ENCODE assay signal across 8 cellular contexts in genomic region chr9:131478421-131478868, GRCh38. TPM values are rescaled to one million over a fixed set of nuclear protein-coding genes. Genes with fewer than 3 reads are reported as not detected.
A peak's percentile ranks its signal among the peaks of the same experiment; 100 is the strongest.
DNase-seq lines count a peak whose midpoint lies in the region; ATAC-seq lines count a peak whose summit lies in the region.

No MANE protein-coding gene starts in this region.

- DNase-seq in ACHN (peak; percentile 35), H7 (peak; percentile 94), astrocyte of the hippocampus (ENCODE audit: low read depth, low spot score) (peak; percentile 70), left colon (peak in 1 of 2 donors; percentile 68)
- peak; percentile 10 for DNase-seq in T-helper 2 cell treated with Interferon-gamma antibody and Interleukin-4, amounts not matched to agents 5 μg/mL and 100 μg/mL, for 36 hours (ENCODE audit: low spot score)
- peak; percentile 22 to 31 for DNase-seq in stimulated activated CD8-positive, alpha-beta memory T cell treated with anti-CD3 and anti-CD28 coated beads, Interleukin-4, amount 100 ng/mL, for 4 hours (ENCODE audit: low read depth in 2 of 2, low spot score in 1 of 2)

- peaks cover 67% of the 10 kb centered on the region for H3K36me3 Mint-ChIP-seq in T-helper 2 cell treated with Interferon-gamma antibody and Interleukin-4, amounts not matched to agents 5 μg/mL and 100 μg/mL, for 36 hours (ENCODE audit: low read depth)

- H3K36me3 ChIP-seq in H7 (replicated peaks; ENCODE audit: control insufficient read depth, insufficient read depth, low read length): peaks cover 72% of the 10 kb centered on the region

- ATAC-seq in left colon: peak; percentile 30
- ATAC-seq in HG03045 (IDR thresholded peaks at IDR 0.05; ENCODE audit: unreplicated experiment): no peak
- ATAC-seq in GM21737 (IDR thresholded peaks at IDR 0.05; ENCODE audit: unreplicated experiment): no peak

- H3K9me3 Mint-ChIP-seq in T-helper 2 cell treated with Interferon-gamma antibody and Interleukin-4, amounts not matched to agents 5 μg/mL and 100 μg/mL, for 36 hours: no peaks in the 10 kb centered on the region

- no peak overlapping the region for H3K4me3 ChIP-seq in H7 (ENCODE audit: insufficient read depth, low read depth, low read length)

- no peak overlapping the region for H3K4me3 Mint-ChIP-seq in T-helper 2 cell treated with Interferon-gamma antibody and Interleukin-4, amounts not matched to agents 5 μg/mL and 100 μg/mL, for 36 hours

- H3K27me3 Mint-ChIP-seq in T-helper 2 cell treated with Interferon-gamma antibody and Interleukin-4, amounts not matched to agents 5 μg/mL and 100 μg/mL, for 36 hours (ENCODE audit: low read depth): no peaks in the 10 kb centered on the region

- no peak overlapping the region for H3K27ac Mint-ChIP-seq in T-helper 2 cell treated with Interferon-gamma antibody and Interleukin-4, amounts not matched to agents 5 μg/mL and 100 μg/mL, for 36 hours

- in situ Hi-C loops in ACHN (cut with HindIII; ENCODE audit: low pct_ligation_motif_present, low pct_unique_long_range_greater_than_20kb, low sequenced_read_pairs): no loop called here

- H3K4me1 Mint-ChIP-seq in T-helper 2 cell treated with Interferon-gamma antibody and Interleukin-4, amounts not matched to agents 5 μg/mL and 100 μg/mL, for 36 hours (ENCODE audit: low read depth): no peaks in the 10 kb centered on the region

- intact Hi-C loops in left colon (cut with DNase I, micrococcal nuclease): loop anchor here in 1 of 2 donors (10.0 kb wide), 1 partner anchor 114 kb away; no protein-coding TSS in a partner anchor

- H3K27me3 ChIP-seq in H7 (ENCODE audit: control insufficient read depth, insufficient read depth, low read length): no peaks in the 10 kb centered on the region

RNA-seq across cellular contexts. Expression of gene POMT1, which starts 24.3 kb away (rescaled TPM):
- total RNA-seq in H7 (2014; rRNA removed; shearing (Covaris generic)): 21.1 and 24.0 TPM in 2 replicates
- 10 to 100 TPM; 30.9 to 31.0 TPM for total RNA-seq in left colon

RNA-seq across cellular contexts. Expression of gene UCK1, which starts 52.6 kb away (rescaled TPM):
- total RNA-seq in H7 (2014; rRNA removed; shearing (Covaris generic)): 31.2 and 33.2 TPM in 2 replicates
- total RNA-seq in left colon: 10 to 100 TPM; 22.6 to 29.5 TPM
